In genomic region chr1:24201941-24202440, GRCh38 we compare ENCODE assay signal across 8 cellular contexts. TPM values are rescaled to one million over a fixed set of nuclear protein-coding genes. Genes with fewer than 3 reads are reported as not detected.
A peak's percentile ranks its signal among the peaks of the same experiment; 100 is the strongest.
DNase-seq lines count a peak whose midpoint lies in the region; ATAC-seq and TF ChIP-seq lines count a peak whose summit lies in the region.

No MANE protein-coding gene starts in this region.

- in situ Hi-C loops in SK-MEL-5 (cut with HindIII; ENCODE audit: low pct_unique_long_range_greater_than_20kb, low sequenced_read_pairs), result no loop called here

- H3K27me3 ChIP-seq in DND-41 (ENCODE audit: insufficient read depth, low read length, poor library complexity) (peaks cover 5% of the 10 kb centered on the region), cardiac muscle cell (no peaks in the 10 kb centered on the region)

- no peak overlapping the region for H3K9ac ChIP-seq in DND-41 (ENCODE audit: low read depth, low read length)

- TF ChIP-seq CTCF in DND-41 (IDR thresholded peaks at IDR 0.05; ENCODE audit: borderline replicate concordance, extremely low read depth, low read length, poor library complexity, severe bottlenecking) (peak; percentile 88), LNCaP clone FGC (IDR thresholded peaks at IDR 0.05; ENCODE audit: control insufficient read depth, extremely low read depth, insufficient read depth) (peak; percentile 84), cardiac muscle cell (IDR thresholded peaks at IDR 0.05; ENCODE audit: low read depth, low read length) (peak; percentile 84)

- intact Hi-C loops in posterior cingulate gyrus (cut with DNase I), result loop anchor here (1.0 kb wide), 1 partner anchor 190 kb away; no protein-coding TSS in a partner anchor

- H3K36me3 ChIP-seq in DND-41 (ENCODE audit: insufficient read depth, low read length) (no peaks in the 10 kb centered on the region), cardiac muscle cell (no peaks in the 10 kb centered on the region)

- peaks cover 5% of the 10 kb centered on the region; the same call in 1 of the 2 replicates for H4K20me1 ChIP-seq in DND-41 (ENCODE audit: insufficient read depth, low read length)

- DNase-seq in DND-41 (peak; percentile 62), LNCaP clone FGC (ENCODE audit: low read depth) (peak; percentile 95), SK-MEL-5 (ENCODE audit: low read depth, low spot score) (peak; percentile 90), amniotic epithelial cell (ENCODE audit: low read depth) (peak; percentile 90), cardiac muscle cell (ENCODE audit: low read depth in 1 of 2, low spot score in 1 of 2) (peak; percentile 81 to 94), posterior cingulate gyrus (peak in 9 of 10 donors; percentile 44 to 90 (median 76))

- no peak overlapping the region for H2AFZ ChIP-seq in DND-41 (ENCODE audit: low read depth, low read length)

- no peaks in the 10 kb centered on the region for H3K9me3 ChIP-seq in DND-41 (ENCODE audit: insufficient read depth, low read length, severe bottlenecking)
- no peaks in the 10 kb centered on the region for H3K9me3 ChIP-seq in cardiac muscle cell (ENCODE audit: low read depth)

- H3K4me1 ChIP-seq in DND-41 (ENCODE audit: insufficient read depth, low read length) (peaks cover 2% of the 10 kb centered on the region; the same call in 1 of the 2 replicates), cardiac muscle cell (ENCODE audit: low read depth) (no peaks in the 10 kb centered on the region)

- no peaks in the 10 kb centered on the region for H3K79me2 ChIP-seq in DND-41 (ENCODE audit: insufficient read depth, low read length)

- no peak overlapping the region for H3K4me2 ChIP-seq in DND-41 (ENCODE audit: insufficient read depth, low read length)

- H3K4me3 ChIP-seq in DND-41 (ENCODE audit: low read depth in 1 of 2, low read length in 2 of 2) (no peak overlapping the region), LNCaP clone FGC (ENCODE audit: low read depth, low read length) (no peak overlapping the region), cardiac muscle cell (no peak overlapping the region)

- ATAC-seq in DND-41 (ENCODE audit: insufficient read depth, low read depth), result peak; percentile 60; the same call in 1 of the 3 replicates
- ATAC-seq in HG02852 (IDR thresholded peaks at IDR 0.05; ENCODE audit: unreplicated experiment), result no peak
- ATAC-seq in GM18498 (IDR thresholded peaks at IDR 0.05; ENCODE audit: unreplicated experiment), result no peak

- H3K27ac ChIP-seq in DND-41 (ENCODE audit: low read length) (no peak overlapping the region), cardiac muscle cell (no peak overlapping the region)

RNA-seq across cellular contexts. Expression of gene IFNLR1, which starts 14.9 kb away (rescaled TPM):
- total RNA-seq in SK-MEL-5 (2014; rRNA removed; shearing (Covaris generic)), result not detected in 2 replicates
- polyA plus RNA-seq in SK-MEL-5 (2015; cell fraction: cytosol; rRNA removed), result not detected in 2 replicates
- not detected in 2 replicates for polyA plus RNA-seq in SK-MEL-5 (2015; cell fraction: nucleus; rRNA removed)
- 3.5 and 3.9 TPM in 2 replicates for total RNA-seq in cardiac muscle cell
- 9.4 and 15.2 TPM in 2 replicates for polyA plus RNA-seq in cardiac muscle cell

RNA-seq across cellular contexts. Expression of gene IL22RA1, which starts 59.1 kb away (rescaled TPM):
- 0.37 and 0.77 TPM in 2 replicates for total RNA-seq in SK-MEL-5 (2014; rRNA removed; shearing (Covaris generic))
- 1.8 and 2.8 TPM in 2 replicates for polyA plus RNA-seq in SK-MEL-5 (2015; cell fraction: cytosol; rRNA removed)
- polyA plus RNA-seq in SK-MEL-5 (2015; cell fraction: nucleus; rRNA removed), result 0.35 and 1.4 TPM in 2 replicates
- total RNA-seq in cardiac muscle cell, result 0.11 TPM in 1 of 2 replicates, not detected in the other
- polyA plus RNA-seq in cardiac muscle cell, result not detected in 2 replicates
